ENCODE assay signal across 1 cellular context in genomic region chr11:17743026-17743807, GRCh38.
TF ChIP-seq lines count a peak whose summit lies in the region.

No MANE protein-coding gene starts in this region.

TF ChIP-seq in SK-N-SH, 30 proteins besides CTCF, POLR2A, EP300 and RAD21 (continued from another document):
- TF ChIP-seq MEF2A (IDR thresholded peaks at IDR 0.05; ENCODE audit: borderline replicate concordance, low read depth) (no peak), FOXJ3 (CRISPR knock-in tag; IDR thresholded peaks at IDR 0.05) (no peak), EZH2phosphoT487 (IDR thresholded peaks at IDR 0.05; ENCODE audit: borderline replicate concordance, low read depth) (no peak), ELF1 (IDR thresholded peaks at IDR 0.05) (no peak), RFX5 (IDR thresholded peaks at IDR 0.05; ENCODE audit: low read length) (no peak), MAX (IDR thresholded peaks at IDR 0.05; ENCODE audit: low read depth) (no peak), TEAD4 (IDR thresholded peaks at IDR 0.05; ENCODE audit: borderline replicate concordance, insufficient read depth) (no peak), ZBTB33 (IDR thresholded peaks at IDR 0.05; ENCODE audit: borderline replicate concordance, low read depth) (no peak), TAF1 (IDR thresholded peaks at IDR 0.05; ENCODE audit: borderline replicate concordance, low read depth, low read length) (no peak), FOSL2 (IDR thresholded peaks at IDR 0.05; ENCODE audit: borderline replicate concordance, low read depth) (no peak)
TF ChIP-seq in SK-N-SH: peak in this region for 0.
